Comparison of ENCODE assay signal across 21 cellular contexts in genomic region chr1:109840011-109840629, GRCh38.
"Had no signal": no experiment of that assay in that cellular context is flagged by ENCODE, and none has a peak within 500 bp of the region (broad histone marks: within the 10 kb centered on the region; RNA-seq: fewer than 3 reads in every experiment).

No MANE protein-coding gene starts in this region.

- H3K4me1 ChIP-seq: left lung, tibial nerve, uterus had no signal

- H3K27ac ChIP-seq: brain microvascular endothelial cell, left lung, tibial nerve, uterus had no signal

- DNase-seq: activated B cell treated with CpG ODN at 0.5 μM for 24 hours; activated CD4-positive, alpha-beta memory T cell treated with anti-CD3 and anti-CD28 coated beads, Interleukin-2, amount 10 ng/mL, durations not matched to agents 7 days and 5 days; activated CD4-positive, alpha-beta T cell treated with anti-CD3 and anti-CD28 coated beads for 48 hours; activated CD8-positive, alpha-beta memory T cell treated with anti-CD3 and anti-CD28 coated beads, Interleukin-2, amount 10 ng/mL, durations not matched to agents 7 days and 5 days; activated naive CD4-positive, alpha-beta T cell; activated T-cell treated with anti-CD3 and anti-CD28 coated beads, Interleukin-2, amount 50 U/mL, for 1 hour; aorta; brain microvascular endothelial cell; cerebellar nuclear complex; effector CD4-positive, alpha-beta T cell; hippocampal formation; left lung; mesendoderm; retina; stimulated activated CD4-positive, alpha-beta T cell treated with anti-CD3 and anti-CD28 coated beads, Interleukin-15, amount 100 ng/mL, for 24 hours; stimulated activated CD4-positive, alpha-beta T cell treated with anti-CD3 and anti-CD28 coated beads, Interleukin-2, amount 100 ng/mL, for 48 hours; T-cell; uterus had no signal

- H3K36me3 ChIP-seq: brain microvascular endothelial cell, left lung, tibial nerve, uterus had no signal

- H3K4me3 ChIP-seq: left lung, tibial nerve, uterus had no signal

- H3K27me3 ChIP-seq: brain microvascular endothelial cell, left lung, tibial nerve, uterus had no signal

- ATAC-seq: activated CD8-positive, alpha-beta memory T cell treated with anti-CD3 and anti-CD28 coated beads, Interleukin-2, amount 10 ng/mL, durations not matched to agents 7 days and 5 days; esophagus mucosa; left lung; SK-N-SH treated with all-trans-retinoic acid at 6 μM for 48 hours; T-cell had no signal

- H3K9me3 ChIP-seq: uterus had no signal
